In genomic region chr4:102586644-102587021, GRCh38 we compare ENCODE assay signal across 12 cellular contexts.
DNase-seq lines count a peak whose midpoint lies in the region; ATAC-seq, FAIRE-seq and TF ChIP-seq lines count a peak whose summit lies in the region.
"Had no signal": no experiment of that assay in that cellular context is flagged by ENCODE, and none has a peak within 500 bp of the region (broad histone marks: within the 10 kb centered on the region; RNA-seq: fewer than 3 reads in every experiment).

No MANE protein-coding gene starts in this region.

- no peaks in the 10 kb centered on the region for H3K27me3 ChIP-seq in GM23338 (ENCODE audit: insufficient read depth)

- H3K4me1 Mint-ChIP-seq in GM23338: no peaks in the 10 kb centered on the region

- no peak for DNase-seq in GM19239 (ENCODE audit: insufficient read length, low spot score)
- peak; percentile 77 for DNase-seq in activated CD8-positive, alpha-beta memory T cell treated with anti-CD3 and anti-CD28 coated beads for 24 hours
- DNase-seq in stimulated activated CD8-positive, alpha-beta memory T cell treated with anti-CD3 and anti-CD28 coated beads, Interleukin-4, amount 100 ng/mL, for 48 hours: peak; percentile 62
- DNase-seq in NCI-H1048 (lab: John Stamatoyannopoulos, UW): no peak
- no peak for DNase-seq in GM23338 (ENCODE audit: low spot score)
- DNase-seq: caudate nucleus, foreskin fibroblast, KBM-7, NCI-H774 had no signal

- no peak for TF ChIP-seq CTCF in GM23338 (conservative IDR thresholded peaks at IDR 0.05; ENCODE audit: low read depth in 2 of 2)

- H3K4me3 Mint-ChIP-seq in GM23338: no peak overlapping the region

- H3F3A ChIP-seq in GM23338 (replicated peaks; ENCODE audit: low read depth): no peaks in the 10 kb centered on the region

- H3K27ac Mint-ChIP-seq in GM23338: no peak overlapping the region

- H3K36me3 ChIP-seq in GM23338 (ENCODE audit: insufficient read depth): no peaks in the 10 kb centered on the region

- H3K4me3 ChIP-seq in GM23338: no peak overlapping the region

- H3K4me2 ChIP-seq in GM23338: no peak overlapping the region

- H3K27ac ChIP-seq in GM23338 (ENCODE audit: low read depth): no peak overlapping the region

- no peaks in the 10 kb centered on the region for H3K9me2 ChIP-seq in GM23338 (ENCODE audit: insufficient read depth)

- H3K27me3 Mint-ChIP-seq in GM23338 (ENCODE audit: insufficient read depth, low read depth, poor library complexity): no peaks in the 10 kb centered on the region

- H3K9me3 Mint-ChIP-seq in GM23338: peaks cover 3% of the 10 kb centered on the region; the same call in 2 of the 3 replicates

- no peaks in the 10 kb centered on the region for H3K79me2 ChIP-seq in GM23338 (replicated peaks; ENCODE audit: insufficient read depth)

- FAIRE-seq in GM19239 (lab: Jason Lieb, UNC): peak; percentile 78
- FAIRE-seq: TTC549 had no signal

- ATAC-seq in HG03025 (IDR thresholded peaks at IDR 0.05; ENCODE audit: low FRiP score, unreplicated experiment): peak; percentile 43
- no peak for ATAC-seq in GM18517 (IDR thresholded peaks at IDR 0.05; ENCODE audit: unreplicated experiment)
- ATAC-seq in GM23338: no peak

- no peak overlapping the region for H2AFZ ChIP-seq in GM23338

- no peaks in the 10 kb centered on the region for H3K4me1 ChIP-seq in GM23338 (ENCODE audit: insufficient read depth)

- H4K20me1 ChIP-seq in GM23338 (replicated peaks; ENCODE audit: insufficient read depth): no peaks in the 10 kb centered on the region

- H3K36me3 Mint-ChIP-seq in GM23338 (ENCODE audit: low read depth): peaks cover 3% of the 10 kb centered on the region; the same call in 2 of the 3 replicates

TF ChIP-seq in GM23338, 12 proteins besides CTCF, POLR2A, EP300 and RAD21:
- TF ChIP-seq ZNF114 (CRISPR knock-in tag; IDR thresholded peaks at IDR 0.05) (no peak), EZH2 (IDR thresholded peaks at IDR 0.05; ENCODE audit: low read depth, unreplicated experiment) (no peak), REST (IDR thresholded peaks at IDR 0.05; ENCODE audit: unreplicated experiment) (no peak), STAT1 (IDR thresholded peaks at IDR 0.05; ENCODE audit: unreplicated experiment) (no peak), NANOG (IDR thresholded peaks at IDR 0.05; ENCODE audit: borderline replicate concordance) (no peak), ZNF331 (CRISPR knock-in tag; IDR thresholded peaks at IDR 0.05; ENCODE audit: low read depth) (no peak), POLR2AphosphoS5 (IDR thresholded peaks at IDR 0.05; ENCODE audit: low read depth) (no peak), ETS1 (IDR thresholded peaks at IDR 0.05) (no peak), ZNF462 (CRISPR knock-in tag; IDR thresholded peaks at IDR 0.05) (no peak), CREB1 (CRISPR knock-in tag; IDR thresholded peaks at IDR 0.05; ENCODE audit: low read depth) (no peak), JUNB (IDR thresholded peaks at IDR 0.05; ENCODE audit: unreplicated experiment) (no peak), EZH2phosphoT487 (IDR thresholded peaks at IDR 0.05; ENCODE audit: unreplicated experiment) (no peak)
TF ChIP-seq in GM23338: peak in this region for 0.

Comparison
In these comparisons a context has a peak if more than half of its experiments do, and no peak if none do; other contexts are left out.
1. DNase-seq: peak in activated CD8-positive, alpha-beta memory T cell treated with anti-CD3 and anti-CD28 coated beads for 24 hours (single experiment) and stimulated activated CD8-positive, alpha-beta memory T cell treated with anti-CD3 and anti-CD28 coated beads, Interleukin-4, amount 100 ng/mL, for 48 hours (single experiment); none in GM19239 (single experiment), NCI-H1048 (single experiment) and GM23338 (single experiment).